In genomic region chr14:73778736-73779135, GRCh38 we compare ENCODE assay signal across 20 cellular contexts.
A peak's percentile ranks its signal among the peaks of the same experiment; 100 is the strongest.
DNase-seq lines count a peak whose midpoint lies in the region; ATAC-seq and TF ChIP-seq lines count a peak whose summit lies in the region.
"Had no signal": no experiment of that assay in that cellular context is flagged by ENCODE, and none has a peak within 500 bp of the region (broad histone marks: within the 10 kb centered on the region; RNA-seq: fewer than 3 reads in every experiment).

No MANE protein-coding gene starts in this region.

- H3K4me1 ChIP-seq in OCI-LY7 (ENCODE audit: insufficient read depth, low read length, poor library complexity, severe bottlenecking), result peaks cover 76% of the 10 kb centered on the region

- H3K79me2 ChIP-seq in OCI-LY7 (ENCODE audit: insufficient read depth, low read depth, low read length), result peaks cover 96% of the 10 kb centered on the region

- H3K27ac ChIP-seq in OCI-LY7 (ENCODE audit: low read depth, low read length, poor library complexity, severe bottlenecking), result peak overlapping the region; percentile 96

- no peak for TF ChIP-seq CTCF in OCI-LY7 (conservative IDR thresholded peaks at IDR 0.05; ENCODE audit: low read length)

- H2AFZ ChIP-seq in OCI-LY7 (ENCODE audit: low read length), result no peak overlapping the region

- H3K9me3 Mint-ChIP-seq in stimulated activated naive CD8-positive, alpha-beta T cell treated with anti-CD3 and anti-CD28 coated beads, Interleukin-15, Interleukin-2, amounts not matched to agents 100 ng/mL and 50 ng/mL, for 24 hours, result no peaks in the 10 kb centered on the region
- H3K9me3 Mint-ChIP-seq: activated CD4-positive, alpha-beta T cell treated with anti-CD3 and anti-CD28 coated beads, Interleukin-2, amount 10 ng/mL, durations not matched to agents 24 days and 14 days; activated T-helper 2 cell treated with anti-CD3 and anti-CD28 coated beads, Interferon-gamma antibody, Interleukin-2, Interleukin-4, amounts not matched to agents 10 μg/mL and 5 μg/mL and 100 μg/mL, durations not matched to agents 14 hours and 24 hours and 36 hours; CD8-positive, alpha-beta memory T cell had no signal

- H3K4me2 ChIP-seq in OCI-LY7 (ENCODE audit: low read length), result peak overlapping the region; percentile 52

- CTCF ChIA-PET in OCI-LY7 (lab: Charles Lee; ENCODE audit: unreplicated experiment), result interaction anchor here (0.6 to 1.9 kb wide), 5 partner anchors 7 to 50 kb away, joined by 3 to 12 read pairs (median 3); no protein-coding TSS in a partner anchor

- peak overlapping the region; percentile 23 for H3K27ac Mint-ChIP-seq in stimulated activated naive CD8-positive, alpha-beta T cell treated with anti-CD3 and anti-CD28 coated beads, Interleukin-15, Interleukin-2, amounts not matched to agents 100 ng/mL and 50 ng/mL, for 24 hours
- H3K27ac Mint-ChIP-seq: activated CD4-positive, alpha-beta T cell treated with anti-CD3 and anti-CD28 coated beads, Interleukin-2, amount 10 ng/mL, durations not matched to agents 24 days and 14 days; activated T-helper 2 cell treated with anti-CD3 and anti-CD28 coated beads, Interferon-gamma antibody, Interleukin-2, Interleukin-4, amounts not matched to agents 10 μg/mL and 5 μg/mL and 100 μg/mL, durations not matched to agents 14 hours and 24 hours and 36 hours had no signal

- no peak overlapping the region for H3K4me3 Mint-ChIP-seq in stimulated activated naive CD8-positive, alpha-beta T cell treated with anti-CD3 and anti-CD28 coated beads, Interleukin-15, Interleukin-2, amounts not matched to agents 100 ng/mL and 50 ng/mL, for 24 hours
- H3K4me3 Mint-ChIP-seq: activated CD4-positive, alpha-beta T cell treated with anti-CD3 and anti-CD28 coated beads, Interleukin-2, amount 10 ng/mL, durations not matched to agents 24 days and 14 days; CD8-positive, alpha-beta memory T cell; T-helper 17 cell had no signal

- H4K20me1 ChIP-seq in OCI-LY7 (ENCODE audit: insufficient read depth, low read length), result peaks cover 7% of the 10 kb centered on the region; the same call in 1 of the 2 replicates

- no peak for ATAC-seq in stimulated activated naive CD8-positive, alpha-beta T cell treated with anti-CD3 and anti-CD28 coated beads, Interleukin-15, Interleukin-2, amounts not matched to agents 100 U/mL and 50 U/mL, for 24 hours
- peak; percentile 22 for ATAC-seq in esophagus mucosa
- ATAC-seq: T-helper 17 cell had no signal

- no peaks in the 10 kb centered on the region for H3K27me3 Mint-ChIP-seq in stimulated activated naive CD8-positive, alpha-beta T cell treated with anti-CD3 and anti-CD28 coated beads, Interleukin-15, Interleukin-2, amounts not matched to agents 100 ng/mL and 50 ng/mL, for 24 hours
- H3K27me3 Mint-ChIP-seq: activated CD4-positive, alpha-beta T cell treated with anti-CD3 and anti-CD28 coated beads, Interleukin-2, amount 10 ng/mL, durations not matched to agents 24 days and 14 days; CD8-positive, alpha-beta memory T cell; T-helper 17 cell had no signal

- BruUV-seq in OCI-LY7 (replicated peaks; lab: Mats Ljungman, UMichigan), result no TSS peak

- no peaks in the 10 kb centered on the region for H3K9me2 ChIP-seq in OCI-LY7 (ENCODE audit: insufficient read depth, low read length)

- intact Hi-C loops in OCI-LY7 (cut with micrococcal nuclease; ENCODE audit: unreplicated experiment), result no loop called here

- POLR2A ChIA-PET in OCI-LY7 (lab: Charles Lee), result interaction anchor here (1.1 kb wide), 2 partner anchors 14 to 135 kb away, joined by 3 to 6 read pairs; no protein-coding TSS in a partner anchor

- H3K4me3 ChIP-seq in OCI-LY7 (ENCODE audit: low read depth, low read length, poor library complexity, severe bottlenecking), result peak overlapping the region; percentile 2
- H3K4me3 ChIP-seq: skin epidermis had no signal

- DNase-seq in stimulated activated naive CD8-positive, alpha-beta T cell treated with anti-CD3 and anti-CD28 coated beads, Interleukin-15, Interleukin-2, amounts not matched to agents 100 U/mL and 50 U/mL, for 24 hours, result no peak
- DNase-seq in OCI-LY7 (ENCODE audit: low spot score) (no peak), mesenteric fat pad (ENCODE audit: low spot score) (no peak), occipital lobe (lab: John Stamatoyannopoulos, UW) (no peak), NCI-H748 (lab: John Stamatoyannopoulos, UW; ENCODE audit: unreplicated experiment) (no peak), medulla oblongata (ENCODE audit: extremely low spot score) (no peak)
- DNase-seq: activated CD4-positive, alpha-beta T cell treated with anti-CD3 and anti-CD28 coated beads, Interleukin-2, amount 10 ng/mL, durations not matched to agents 24 days and 14 days; CD8-positive, alpha-beta memory T cell; cerebellar nuclear complex; GOT3; KG1; NCI-H1694 treated with DMSO at 0.1 percent for 48 hours; NCI-H2171; NCI-H524; stimulated activated CD4-positive, alpha-beta T cell treated with anti-CD3 and anti-CD28 coated beads, Interleukin-2, amount 100 ng/mL, for 24 hours; T-helper 17 cell had no signal

- H3K9me3 ChIP-seq in OCI-LY7 (ENCODE audit: low read length), result no peaks in the 10 kb centered on the region

- H3K36me3 ChIP-seq in OCI-LY7 (ENCODE audit: insufficient read depth, low read length), result peaks cover 31% of the 10 kb centered on the region

- H3K36me3 Mint-ChIP-seq in stimulated activated naive CD8-positive, alpha-beta T cell treated with anti-CD3 and anti-CD28 coated beads, Interleukin-15, Interleukin-2, amounts not matched to agents 100 ng/mL and 50 ng/mL, for 24 hours (ENCODE audit: low read depth), result peaks cover 16% of the 10 kb centered on the region

- peaks cover 77% of the 10 kb centered on the region for H3K4me1 Mint-ChIP-seq in stimulated activated naive CD8-positive, alpha-beta T cell treated with anti-CD3 and anti-CD28 coated beads, Interleukin-15, Interleukin-2, amounts not matched to agents 100 ng/mL and 50 ng/mL, for 24 hours (ENCODE audit: low read depth)
